ENCODE assay signal across 30 cellular contexts in the genomic region with DNA sequence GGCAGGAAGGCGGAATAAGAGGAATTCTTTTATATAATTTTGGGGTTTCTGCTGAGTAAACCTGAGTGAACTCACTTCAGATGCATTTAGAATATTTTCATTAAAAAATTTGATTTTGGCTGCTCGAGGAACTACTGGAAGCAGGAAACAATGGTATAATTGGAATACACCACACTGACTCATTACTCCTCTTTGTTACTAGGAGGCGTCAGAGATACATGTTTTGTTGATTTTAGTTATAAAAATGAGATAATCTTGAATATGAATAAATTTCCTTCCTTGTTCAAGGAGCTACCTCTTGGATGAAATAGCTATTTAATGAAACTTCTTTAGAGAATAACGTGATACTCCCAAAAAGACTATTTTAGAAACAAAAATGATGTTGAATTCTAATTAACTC.
"Had no signal": no experiment of that assay in that cellular context is flagged by ENCODE, and none has a peak within 500 bp of the region (broad histone marks: within the 10 kb centered on the region; RNA-seq: fewer than 3 reads in every experiment).

No MANE protein-coding gene starts in this region.

- H3K27me3 ChIP-seq: brain microvascular endothelial cell, foreskin keratinocyte, gastrocnemius medialis, heart left ventricle had no signal

- H3K4me3 ChIP-seq: coronary artery, gastrocnemius medialis, heart left ventricle had no signal

- H3K4me1 ChIP-seq: foreskin keratinocyte, gastrocnemius medialis, heart left ventricle had no signal

- DNase-seq: activated B cell treated with CpG ODN at 0.5 μM for 24 hours; activated CD4-positive, alpha-beta T cell treated with anti-CD3 and anti-CD28 coated beads for 48 hours; activated CD4-positive, alpha-beta T cell treated with anti-CD3 and anti-CD28 coated beads, Interleukin-2, amount 50 U/mL, for 1 hour; activated CD4-positive, alpha-beta T cell treated with anti-CD3 and anti-CD28 coated beads, Interleukin-2, amount 50 U/mL, for 48 hours; activated CD8-positive, alpha-beta memory T cell treated with anti-CD3 and anti-CD28 coated beads for 24 hours; activated CD8-positive, alpha-beta T cell treated with anti-CD3 and anti-CD28 coated beads for 36 hours; activated effector memory CD4-positive, alpha-beta T cell treated with Interleukin-2 at 50 U/mL for 16 hours; activated gamma-delta T cell treated with Interleukin-2 at 50 U/mL for 16 hours; activated naive CD4-positive, alpha-beta T cell treated with anti-CD3 and anti-CD28 coated beads, Interleukin-2, amount 50 U/mL, for 16 hours; activated naive CD4-positive, alpha-beta T cell treated with Interleukin-2 at 50 U/mL for 16 hours; activated T-cell treated with anti-CD3 and anti-CD28 coated beads, Interleukin-2, amount 50 U/mL, for 4 hours; amniotic stem cell; anterior cingulate cortex; brain microvascular endothelial cell; effector CD4-positive, alpha-beta T cell; effector memory CD8-positive, alpha-beta T cell; foreskin keratinocyte; gastrocnemius medialis; glutamatergic neuron; heart left ventricle; T-cell; T1000; WERI-Rb-1 had no signal

- H3K27ac Mint-ChIP-seq: activated B cell treated with CpG ODN at 0.5 μM for 24 hours; activated CD8-positive, alpha-beta T cell treated with anti-CD3 and anti-CD28 coated beads for 36 hours; activated naive CD8-positive, alpha-beta T cell; activated T-helper 17 cell treated with anti-CD3 and anti-CD28 coated beads, Interleukin-2, amount 50 U/mL, for 72 hours; dendritic cell treated with granulocyte-macrophage colony-stimulating factor and Interleukin-4, amounts not matched to agents 40 ng/mL and 50 ng/mL, for 4 days; effector memory CD8-positive, alpha-beta T cell; T-cell; T-helper 1 cell treated with Interleukin-12 subunit alpha and Interleukin-12 subunit beta and Interleukin-4 antibody, amounts not matched to agents 30 μg/mL and 1 μg/mL, for 36 hours; T-helper 2 cell treated with Interferon-gamma antibody and Interleukin-4, amounts not matched to agents 5 μg/mL and 100 μg/mL, for 36 hours had no signal

- H3K9me3 Mint-ChIP-seq: activated B cell treated with CpG ODN at 0.5 μM for 24 hours; activated CD8-positive, alpha-beta T cell treated with anti-CD3 and anti-CD28 coated beads for 36 hours; activated T-cell treated with anti-CD3 and anti-CD28 coated beads, Interleukin-2, amount 50 U/mL, for 4 hours; activated T-helper 17 cell treated with anti-CD3 and anti-CD28 coated beads, Interleukin-2, amount 50 U/mL, for 72 hours; central memory CD8-positive, alpha-beta T cell; dendritic cell treated with granulocyte-macrophage colony-stimulating factor and Interleukin-4, amounts not matched to agents 40 ng/mL and 50 ng/mL, for 4 days; effector memory CD8-positive, alpha-beta T cell; T-cell; T-helper 1 cell treated with Interleukin-12 subunit alpha and Interleukin-12 subunit beta and Interleukin-4 antibody, amounts not matched to agents 30 μg/mL and 1 μg/mL, for 36 hours; T-helper 2 cell treated with Interferon-gamma antibody and Interleukin-4, amounts not matched to agents 5 μg/mL and 100 μg/mL, for 36 hours had no signal

- H3K4me1 Mint-ChIP-seq: activated B cell treated with CpG ODN at 0.5 μM for 24 hours; activated T-helper 17 cell treated with anti-CD3 and anti-CD28 coated beads, Interleukin-2, amount 50 U/mL, for 72 hours; central memory CD8-positive, alpha-beta T cell; T-cell had no signal

- H3K9me3 ChIP-seq: gastrocnemius medialis, heart left ventricle had no signal

- H3K27ac ChIP-seq: brain microvascular endothelial cell, coronary artery, foreskin keratinocyte, gastrocnemius medialis, heart left ventricle, WERI-Rb-1 had no signal

- H3K27me3 Mint-ChIP-seq: activated B cell treated with CpG ODN at 0.5 μM for 24 hours; activated CD8-positive, alpha-beta T cell treated with anti-CD3 and anti-CD28 coated beads for 36 hours; activated naive CD8-positive, alpha-beta T cell; activated T-helper 17 cell treated with anti-CD3 and anti-CD28 coated beads, Interleukin-2, amount 50 U/mL, for 72 hours; central memory CD8-positive, alpha-beta T cell; dendritic cell treated with granulocyte-macrophage colony-stimulating factor and Interleukin-4, amounts not matched to agents 40 ng/mL and 50 ng/mL, for 4 days; effector memory CD8-positive, alpha-beta T cell; T-cell had no signal

- H3K4me3 Mint-ChIP-seq: activated B cell treated with CpG ODN at 0.5 μM for 24 hours; activated CD8-positive, alpha-beta T cell treated with anti-CD3 and anti-CD28 coated beads for 36 hours; activated naive CD8-positive, alpha-beta T cell; activated T-cell treated with anti-CD3 and anti-CD28 coated beads, Interleukin-2, amount 50 U/mL, for 4 hours; activated T-helper 17 cell treated with anti-CD3 and anti-CD28 coated beads, Interleukin-2, amount 50 U/mL, for 72 hours; central memory CD8-positive, alpha-beta T cell; dendritic cell treated with granulocyte-macrophage colony-stimulating factor and Interleukin-4, amounts not matched to agents 40 ng/mL and 50 ng/mL, for 4 days; effector memory CD8-positive, alpha-beta T cell; T-cell; T-helper 1 cell treated with Interleukin-12 subunit alpha and Interleukin-12 subunit beta and Interleukin-4 antibody, amounts not matched to agents 30 μg/mL and 1 μg/mL, for 36 hours; T-helper 2 cell treated with Interferon-gamma antibody and Interleukin-4, amounts not matched to agents 5 μg/mL and 100 μg/mL, for 36 hours had no signal
